14 cellular contexts compared by ENCODE assay signal in the genomic region with DNA sequence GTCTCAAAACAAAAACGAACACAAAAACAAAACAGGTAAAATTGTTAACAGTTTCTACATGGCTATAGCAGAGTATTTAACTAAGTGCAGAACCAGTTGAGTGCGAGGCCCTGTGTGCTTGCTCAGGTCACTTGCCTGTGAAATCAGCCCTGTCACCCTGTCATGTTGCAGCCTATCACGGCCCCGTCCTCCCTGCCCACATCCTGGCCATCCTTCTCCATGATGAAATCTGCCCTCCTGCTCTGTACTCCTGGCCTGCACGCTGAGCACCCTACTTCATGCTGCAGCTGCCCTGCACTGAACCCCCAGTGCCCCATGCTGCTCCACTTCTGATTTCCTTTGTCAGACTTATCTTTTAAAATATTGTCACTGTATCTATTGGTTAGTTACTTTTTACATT.
DNase-seq lines count a peak whose midpoint lies in the region; ATAC-seq and TF ChIP-seq lines count a peak whose summit lies in the region.
"Had no signal": no experiment of that assay in that cellular context is flagged by ENCODE, and none has a peak within 500 bp of the region (broad histone marks: within the 10 kb centered on the region; RNA-seq: fewer than 3 reads in every experiment).

No MANE protein-coding gene starts in this region.

- H3K4ac ChIP-seq in IMR-90 (ENCODE audit: low read depth, low read length), result no peak overlapping the region

- no peak for ATAC-seq in activated CD4-positive, alpha-beta T cell treated with anti-CD3 and anti-CD28 coated beads for 36 hours
- ATAC-seq in IMR-90 (ENCODE audit: low read depth), result no peak

- no peak overlapping the region for H2AK5ac ChIP-seq in IMR-90 (ENCODE audit: low read depth, low read length)

- BruUV-seq in IMR-90 (replicated peaks; lab: Mats Ljungman, UMichigan), result no TSS peak

- H3K27me3 Mint-ChIP-seq in activated CD4-positive, alpha-beta T cell treated with anti-CD3 and anti-CD28 coated beads for 36 hours, result no peaks in the 10 kb centered on the region

- WGBS in IMR-90 (ENCODE audit: extremely low coverage in 2 of 2, insufficient read length in 1 of 2), 2 experiments, result 78% methylated on average over 3 of the region's 5 CpGs; no CpG with 5 or more reads in 1 of the 2 experiments
- 91% methylated on average over 5 of the region's 5 CpGs for WGBS in sigmoid colon, 2 donors
- WGBS in ovary, 3 donors, result 83 to 85% (median 84%) methylated on average over 5 of the region's 5 CpGs

- H3K23ac ChIP-seq in IMR-90 (ENCODE audit: low read depth, low read length), result no peak overlapping the region

- no peak overlapping the region for H4K8ac ChIP-seq in IMR-90 (ENCODE audit: low read depth in 2 of 2, low read length in 2 of 2)

- H3K36me3 ChIP-seq in IMR-90 (ENCODE audit: control insufficient read depth, insufficient read depth, low read length) (no peaks in the 10 kb centered on the region), sigmoid colon (no peaks in the 10 kb centered on the region), ovary (no peaks in the 10 kb centered on the region)

- peaks cover 4% of the 10 kb centered on the region for H3K36me3 Mint-ChIP-seq in activated CD4-positive, alpha-beta T cell treated with anti-CD3 and anti-CD28 coated beads for 36 hours (ENCODE audit: low read depth)

- POLR2A ChIA-PET in activated CD4-positive, alpha-beta T cell treated with anti-CD3 and anti-CD28 coated beads for 36 hours (lab: Charles Lee), result no interaction called here
- POLR2A ChIA-PET in IMR-90 (lab: Charles Lee; ENCODE audit: unreplicated experiment), result no interaction called here

- no peak overlapping the region for H2BK5ac ChIP-seq in IMR-90 (ENCODE audit: low read depth, low read length, poor library complexity, severe bottlenecking)

- H4K20me1 ChIP-seq in IMR-90 (ENCODE audit: insufficient read depth, low read length), result no peaks in the 10 kb centered on the region; the same call in 1 of the 2 replicates

- H3K9me3 Mint-ChIP-seq in activated CD4-positive, alpha-beta T cell treated with anti-CD3 and anti-CD28 coated beads for 36 hours (ENCODE audit: low read depth), result no peaks in the 10 kb centered on the region
- H3K9me3 Mint-ChIP-seq: CD8-positive, alpha-beta memory T cell; HFFc6 had no signal

- H3K9ac ChIP-seq in IMR-90 (ENCODE audit: low read depth, low read length), result no peak overlapping the region

- TF ChIP-seq CTCF in IMR-90 (conservative IDR thresholded peaks at IDR 0.05; ENCODE audit: low read depth, low read length) (no peak), sigmoid colon (IDR thresholded peaks at IDR 0.05) (no peak), ovary (IDR thresholded peaks at IDR 0.05) (no peak)

- H3K9me1 ChIP-seq in IMR-90 (ENCODE audit: insufficient read depth, low read length), result peaks cover 7% of the 10 kb centered on the region

- TF ChIP-seq EP300 in sigmoid colon (IDR thresholded peaks at IDR 0.05) (no peak), ovary (IDR thresholded peaks at IDR 0.05) (no peak)

- no peak overlapping the region for H4K5ac ChIP-seq in IMR-90 (ENCODE audit: low read depth, low read length)

- no peak overlapping the region; the same call in 1 of the 2 replicates for H3K14ac ChIP-seq in IMR-90 (replicated peaks; ENCODE audit: low read depth, low read length)

- intact Hi-C loops in activated CD4-positive, alpha-beta T cell treated with anti-CD3 and anti-CD28 coated beads for 36 hours (cut with DNase I, micrococcal nuclease), result no loop called here
- intact Hi-C loops in IMR-90 (cut with micrococcal nuclease) (no loop called here), sigmoid colon (cut with DNase I) (no loop called here), ovary (cut with DNase I) (no loop called here)

- CTCF ChIA-PET in activated CD4-positive, alpha-beta T cell treated with anti-CD3 and anti-CD28 coated beads for 36 hours (lab: Charles Lee), result interaction anchor here (0.7 kb wide), 2 partner anchors 12 to 663 kb away, joined by 3 read pairs; no protein-coding TSS in a partner anchor
- CTCF ChIA-PET in IMR-90 (lab: Yijun Ruan, JAX), result no interaction called here

- H3K4me2 ChIP-seq in IMR-90 (ENCODE audit: low read depth, low read length), result no peak overlapping the region

- no peaks in the 10 kb centered on the region for H3K27me3 ChIP-seq in IMR-90 (ENCODE audit: control insufficient read depth, insufficient read depth, low read length)
- H3K27me3 ChIP-seq in sigmoid colon, result no peaks in the 10 kb centered on the region
- H3K27me3 ChIP-seq in ovary, result no peaks in the 10 kb centered on the region

- H3K4me3 Mint-ChIP-seq in activated CD4-positive, alpha-beta T cell treated with anti-CD3 and anti-CD28 coated beads for 36 hours, result no peak overlapping the region
- H3K4me3 Mint-ChIP-seq: CD8-positive, alpha-beta memory T cell; HFFc6 had no signal

- H2BK15ac ChIP-seq in IMR-90 (ENCODE audit: low read depth, low read length), result no peak overlapping the region

- in situ Hi-C loops in IMR-90 (cut with MboI; ENCODE audit: low sequenced_read_pairs), result no loop called here

- H3K4me1 Mint-ChIP-seq in activated CD4-positive, alpha-beta T cell treated with anti-CD3 and anti-CD28 coated beads for 36 hours, result no peaks in the 10 kb centered on the region

- H3K27ac Mint-ChIP-seq in activated CD4-positive, alpha-beta T cell treated with anti-CD3 and anti-CD28 coated beads for 36 hours, result peak overlapping the region; percentile 20
- H3K27ac Mint-ChIP-seq: HFFc6 had no signal

- no peak overlapping the region for H3K18ac ChIP-seq in IMR-90 (ENCODE audit: low read depth, low read length)

- H3K4me1 ChIP-seq in IMR-90 (ENCODE audit: control insufficient read depth, insufficient read depth, low read length), result peaks cover 7% of the 10 kb centered on the region
- H3K4me1 ChIP-seq in sigmoid colon, result peaks cover 0 to 43% (median 17%) of the 10 kb centered on the region in 4 donors
- H3K4me1 ChIP-seq in ovary (ENCODE audit: insufficient read depth), result peaks cover 5% of the 10 kb centered on the region

- no peak overlapping the region for H4K91ac ChIP-seq in IMR-90 (ENCODE audit: insufficient read depth, low read depth, low read length)

- no peak for TF ChIP-seq RAD21 in IMR-90 (IDR thresholded peaks at IDR 0.05; ENCODE audit: low read length)

- H2AK9ac ChIP-seq in IMR-90 (replicated peaks; ENCODE audit: low read depth, low read length, poor library complexity), result peak overlapping the region; percentile 9

- H3K27ac ChIP-seq in IMR-90 (ENCODE audit: insufficient read depth, low read length) (no peak overlapping the region), sigmoid colon (no peak overlapping the region), ovary (no peak overlapping the region)

- H3K56ac ChIP-seq in IMR-90 (ENCODE audit: extremely low read depth, insufficient read depth, low read length), result no peak overlapping the region

- TF ChIP-seq POLR2A in IMR-90 (IDR thresholded peaks at IDR 0.05; ENCODE audit: low read depth, low read length) (no peak), sigmoid colon (IDR thresholded peaks at IDR 0.05) (no peak), ovary (IDR thresholded peaks at IDR 0.05) (no peak)

- dilution Hi-C loops in IMR-90 (cut with HindIII; ENCODE audit: low sequenced_read_pairs, unreplicated experiment), result no loop called here

- DNase-seq in activated CD4-positive, alpha-beta T cell treated with anti-CD3 and anti-CD28 coated beads for 36 hours, result no peak
- no peak for DNase-seq in activated CD4-positive, alpha-beta T cell treated with anti-CD3 and anti-CD28 coated beads for 4 hours
- no peak for DNase-seq in IMR-90
- peak; percentile 2 for DNase-seq in OCI-M1 (lab: John Stamatoyannopoulos, UW)
- DNase-seq in sigmoid colon, result peak; percentile 49
- DNase-seq in AG08395 (ENCODE audit: low spot score), result no peak
- no peak for DNase-seq in ovary
- DNase-seq: CD8-positive, alpha-beta memory T cell; GOT3; HFFc6; KBM-7; NCI-H2081 treated with DMSO at 0.1 percent for 48 hours; NCI-H226; NCI-H774 had no signal

- no peak overlapping the region for H2BK20ac ChIP-seq in IMR-90 (ENCODE audit: low read depth, low read length)

- H3K4me3 ChIP-seq in IMR-90 (ENCODE audit: insufficient read depth, low read depth, low read length) (no peak overlapping the region), sigmoid colon (no peak overlapping the region), ovary (no peak overlapping the region)

- H3K9me3 ChIP-seq in IMR-90 (ENCODE audit: control insufficient read depth, insufficient read depth, low read length), result no peaks in the 10 kb centered on the region
- no peaks in the 10 kb centered on the region for H3K9me3 ChIP-seq in sigmoid colon
- no peaks in the 10 kb centered on the region for H3K9me3 ChIP-seq in ovary

- no peak overlapping the region for H2AFZ ChIP-seq in IMR-90 (replicated peaks; ENCODE audit: low read length, poor library complexity)

- H3K79me1 ChIP-seq in IMR-90 (ENCODE audit: low read depth in 1 of 2, low read length in 2 of 2), result peaks cover 7 to 23% of the 10 kb centered on the region in 2 experiments; a peak in 3 of 4 replicates

- H2BK120ac ChIP-seq in IMR-90 (ENCODE audit: low read depth, low read length), result no peak overlapping the region

TF ChIP-seq in IMR-90, 13 proteins besides CTCF, POLR2A, EP300 and RAD21:
- no peak for TF ChIP-seq NFE2L2 (IDR thresholded peaks at IDR 0.05; ENCODE audit: low read depth, low read length)
- TF ChIP-seq RCOR1 (IDR thresholded peaks at IDR 0.05; ENCODE audit: insufficient replicate concordance, low read length), result no peak
- TF ChIP-seq CEBPB (IDR thresholded peaks at IDR 0.05; ENCODE audit: low read depth, low read length), result no peak
- TF ChIP-seq MAZ (IDR thresholded peaks at IDR 0.05; ENCODE audit: borderline replicate concordance, low read depth, low read length), result no peak
- TF ChIP-seq, protein P1, sequence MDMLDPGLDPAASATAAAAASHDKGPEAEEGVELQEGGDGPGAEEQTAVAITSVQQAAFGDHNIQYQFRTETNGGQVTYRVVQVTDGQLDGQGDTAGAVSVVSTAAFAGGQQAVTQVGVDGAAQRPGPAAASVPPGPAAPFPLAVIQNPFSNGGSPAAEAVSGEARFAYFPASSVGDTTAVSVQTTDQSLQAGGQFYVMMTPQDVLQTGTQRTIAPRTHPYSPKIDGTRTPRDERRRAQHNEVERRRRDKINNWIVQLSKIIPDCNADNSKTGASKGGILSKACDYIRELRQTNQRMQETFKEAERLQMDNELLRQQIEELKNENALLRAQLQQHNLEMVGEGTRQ (IDR thresholded peaks at IDR 0.05; ENCODE audit: low read depth, low read length), result no peak
- no peak for TF ChIP-seq MXI1 (IDR thresholded peaks at IDR 0.05; ENCODE audit: borderline replicate concordance, low read depth, low read length)
- TF ChIP-seq RFX5 (IDR thresholded peaks at IDR 0.05; ENCODE audit: low read depth, low read length), result no peak
- no peak for TF ChIP-seq SMC3 (IDR thresholded peaks at IDR 0.05; ENCODE audit: low read depth, low read length)

Comparison
In these comparisons a context has a peak if more than half of its experiments do, and no peak if none do; other contexts are left out.
1. DNase-seq: peak in OCI-M1 (single experiment) and sigmoid colon (single experiment); none in activated CD4-positive, alpha-beta T cell treated with anti-CD3 and anti-CD28 coated beads for 36 hours (single experiment), activated CD4-positive, alpha-beta T cell treated with anti-CD3 and anti-CD28 coated beads for 4 hours (0 of 2), IMR-90 (single experiment), AG08395 (single experiment) and ovary (0 of 5).